8 cellular contexts compared by ENCODE assay signal in the genomic region with DNA sequence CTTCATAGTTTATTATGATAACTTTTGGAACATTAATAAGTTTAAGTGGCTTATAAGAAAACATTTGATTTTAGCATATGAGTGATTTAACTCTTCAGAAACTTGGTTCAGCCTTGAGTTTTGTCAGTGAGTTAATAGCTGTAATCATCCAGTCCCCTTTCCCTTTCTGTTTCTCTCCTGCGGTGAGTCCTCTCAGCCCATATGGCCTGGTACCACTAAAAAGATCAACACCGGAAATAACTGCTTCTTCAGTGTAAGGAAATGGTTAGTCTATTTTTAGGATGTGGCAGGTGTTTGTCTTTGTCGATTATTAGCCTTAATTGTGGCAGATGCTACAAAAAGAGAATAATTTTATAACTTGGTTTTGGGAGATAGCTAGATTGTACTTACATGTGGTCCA.
A peak's percentile ranks its signal among the peaks of the same experiment; 100 is the strongest.
DNase-seq lines count a peak whose midpoint lies in the region; ATAC-seq and TF ChIP-seq lines count a peak whose summit lies in the region.

No MANE protein-coding gene starts in this region.

- H3K4me3 ChIP-seq in Jurkat, Clone E6-1 (ENCODE audit: low read length), result peak overlapping the region; percentile 27

- peaks cover 21% of the 10 kb centered on the region for H3K36me3 Mint-ChIP-seq in activated naive CD8-positive, alpha-beta T cell

- peak overlapping the region; percentile 60 for H3K4me3 Mint-ChIP-seq in activated naive CD8-positive, alpha-beta T cell

- H3K4me1 Mint-ChIP-seq in activated naive CD8-positive, alpha-beta T cell (ENCODE audit: low read depth), result peaks cover 65% of the 10 kb centered on the region

- H3K9me3 Mint-ChIP-seq in activated naive CD8-positive, alpha-beta T cell (ENCODE audit: low read depth), result no peaks in the 10 kb centered on the region

- peak; percentile 90 for ATAC-seq in GM21447 (IDR thresholded peaks at IDR 0.05; ENCODE audit: unreplicated experiment)

- TF ChIP-seq CTCF in GM13977 (IDR thresholded peaks at IDR 0.05; ENCODE audit: extremely low read depth, insufficient read depth, missing control alignments), result no peak

- DNase-seq in GM13977 (ENCODE audit: low spot score) (peak; percentile 47), medulla oblongata (ENCODE audit: extremely low spot score) (no peak), OCI-M2 (lab: John Stamatoyannopoulos, UW; ENCODE audit: unreplicated experiment) (no peak), SHP77 treated with DMSO at 0.1 percent for 48 hours (lab: John Stamatoyannopoulos, UW) (no peak), Ammon's horn (ENCODE audit: low spot score) (no peak)
- DNase-seq in Jurkat, Clone E6-1 (ENCODE audit: low read depth, low spot score), result peak; percentile 90

- peak overlapping the region; percentile 90 for H3K27ac Mint-ChIP-seq in activated naive CD8-positive, alpha-beta T cell

- in situ Hi-C loops in GM13977 (cut with MboI; ENCODE audit: low pct_unique_long_range_greater_than_20kb, low sequenced_read_pairs, unreplicated experiment), result loop anchor here (10.0 kb wide), 1 partner anchor 277 kb away; no protein-coding TSS in a partner anchor

- H3K27me3 Mint-ChIP-seq in activated naive CD8-positive, alpha-beta T cell, result no peaks in the 10 kb centered on the region

Comparison
In these comparisons a context has a peak if more than half of its experiments do, and no peak if none do; other contexts are left out.
1. DNase-seq: peak in GM13977 (single experiment) and Jurkat, Clone E6-1 (single experiment); none in medulla oblongata (single experiment), OCI-M2 (single experiment), SHP77 treated with DMSO at 0.1 percent for 48 hours (single experiment) and Ammon's horn (single experiment).